ENCODE assay signal across 8 cellular contexts in the genomic region with DNA sequence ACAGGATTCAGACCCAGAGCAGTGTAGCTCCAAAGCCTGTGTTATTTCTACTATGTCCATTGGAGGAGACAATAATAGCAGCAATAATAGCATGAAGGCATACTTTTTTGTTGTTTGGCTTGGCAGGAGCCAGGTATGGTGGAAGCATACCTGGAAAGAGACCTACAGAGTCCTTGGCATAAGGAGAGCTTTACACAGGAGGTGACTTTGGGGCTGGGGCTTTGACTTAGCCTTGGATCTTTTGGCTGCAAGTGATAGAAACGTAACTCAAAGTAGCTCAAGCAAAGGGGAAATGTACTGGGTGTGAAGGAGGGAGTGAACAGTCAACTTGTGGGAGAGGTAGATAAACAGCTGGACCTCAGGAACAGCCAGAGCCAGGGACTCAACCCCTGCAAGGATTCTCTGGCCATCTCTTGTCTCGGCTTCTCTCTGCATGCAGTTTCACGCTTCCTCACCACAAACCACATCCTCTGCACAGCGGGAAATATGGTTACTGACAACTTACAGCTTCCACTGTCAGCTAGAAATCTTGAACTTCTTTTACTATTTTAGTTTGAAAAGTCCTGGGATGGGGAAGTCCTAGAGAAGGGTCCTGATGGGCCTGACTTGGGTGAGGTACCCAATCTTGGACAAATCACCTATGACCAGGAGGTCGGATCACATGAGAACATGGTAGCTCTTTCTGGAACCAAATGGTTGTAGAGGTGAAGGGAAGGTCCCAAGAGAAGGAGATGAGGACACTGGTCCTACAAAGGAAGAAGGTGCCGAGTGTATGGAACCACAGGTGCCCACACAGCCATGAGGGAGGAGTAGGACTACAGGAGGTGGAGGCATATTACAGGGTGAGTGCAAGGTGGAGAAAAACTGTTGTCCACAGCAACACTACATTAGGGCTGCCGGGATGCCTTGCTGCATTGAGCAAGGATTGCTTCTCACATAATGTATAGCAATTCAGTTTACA. TPM values are rescaled to one million over a fixed set of nuclear protein-coding genes. Genes with fewer than 3 reads are reported as not detected.
DNase-seq lines count a peak whose midpoint lies in the region; ATAC-seq, FAIRE-seq and TF ChIP-seq lines count a peak whose summit lies in the region.
"Had no signal": no experiment of that assay in that cellular context is flagged by ENCODE, and none has a peak within 500 bp of the region (broad histone marks: within the 10 kb centered on the region; RNA-seq: fewer than 3 reads in every experiment).

No MANE protein-coding gene starts in this region.

- peak overlapping the region in 1 of 2 donors; percentile 8 for H3K4me3 ChIP-seq in mucosa of rectum (ENCODE audit: low read length in 2 of 2)
- no peak overlapping the region for H3K4me3 ChIP-seq in stomach

- no peak for TF ChIP-seq CTCF in stomach (IDR thresholded peaks at IDR 0.05)

- no peak for TF ChIP-seq POLR2A in stomach (IDR thresholded peaks at IDR 0.05)

- H3K27me3 ChIP-seq in mucosa of rectum (ENCODE audit: control insufficient read depth in 2 of 2, insufficient read depth in 2 of 2, low read length in 2 of 2) (no peaks in the 10 kb centered on the region), stomach (no peaks in the 10 kb centered on the region)

- intact Hi-C loops in stomach (cut with DNase I; ENCODE audit: low total_unique reads), result no loop called here

- whole genome bisulfite sequencing in stomach, 5 donors, result 60 to 76% (median 75%) methylated on average over 7 of the region's 7 CpGs

- H3K4me1 ChIP-seq in mucosa of rectum (ENCODE audit: control insufficient read depth in 2 of 2, insufficient read depth in 2 of 2, low read length in 2 of 2), result peaks cover 4 to 9% of the 10 kb centered on the region in 2 donors
- H3K4me1 ChIP-seq in stomach, result peaks cover 0 to 21% (median 10%) of the 10 kb centered on the region in 4 donors

- peak; percentile 73 for ATAC-seq in HG03159 (IDR thresholded peaks at IDR 0.05; ENCODE audit: unreplicated experiment)

- H3K36me3 ChIP-seq in mucosa of rectum (ENCODE audit: control insufficient read depth in 2 of 2, insufficient read depth in 2 of 2, low read length in 2 of 2) (no peaks in the 10 kb centered on the region), stomach (peaks cover 3 to 64% (median 16%) of the 10 kb centered on the region in 4 donors)

- no peak overlapping the region for H3K9ac ChIP-seq in mucosa of rectum (ENCODE audit: low read depth in 1 of 2, low read length in 2 of 2)

- DNase-seq in GM19239 (ENCODE audit: insufficient read length, low spot score) (peak; percentile 55), T-helper 1 cell (peak; percentile 33 to 90 (median 53)), astrocyte of the hippocampus (ENCODE audit: low read depth, low spot score) (peak; percentile 61), stomach (peak; percentile 59), DMS153 (lab: John Stamatoyannopoulos, UW) (no peak)

- H3K9me3 ChIP-seq in mucosa of rectum (ENCODE audit: control insufficient read depth in 2 of 2, low read length in 2 of 2), result no peaks in the 10 kb centered on the region
- no peaks in the 10 kb centered on the region for H3K9me3 ChIP-seq in stomach

- no peak for TF ChIP-seq EP300 in stomach (IDR thresholded peaks at IDR 0.05)

- peak; percentile 92 for FAIRE-seq in GM19239 (lab: Jason Lieb, UNC)
- FAIRE-seq: endometrium had no signal

- H3K27ac ChIP-seq in mucosa of rectum (ENCODE audit: low read depth in 2 of 2, low read length in 2 of 2) (peak overlapping the region; percentile 46 to 50), stomach (peak overlapping the region; percentile 9 to 82 (median 69))

RNA-seq across cellular contexts. Expression of gene TGFBR1, which starts 47.0 kb away (rescaled TPM):
- 100 to 1,000 TPM in 2 of 5 donors, 10 to 100 TPM in 2, 1 to 10 TPM in 1; 7.2 to 119 (median 56.8) TPM for total RNA-seq in stomach
- polyA plus RNA-seq in stomach, result 1 to 10 TPM; 5.2 to 9.1 (median 7.8) TPM
